ENCODE assay signal across 10 cellular contexts in genomic region chr6:14396826-14397517, GRCh38.
A peak's percentile ranks its signal among the peaks of the same experiment; 100 is the strongest.
DNase-seq lines count a peak whose midpoint lies in the region; ATAC-seq, FAIRE-seq and TF ChIP-seq lines count a peak whose summit lies in the region.
"Had no signal": no experiment of that assay in that cellular context is flagged by ENCODE, and none has a peak within 500 bp of the region (broad histone marks: within the 10 kb centered on the region; RNA-seq: fewer than 3 reads in every experiment).

No MANE protein-coding gene starts in this region.

- H3K9me3 Mint-ChIP-seq in nephron progenitor cell: peaks cover 14% of the 10 kb centered on the region
- H3K9me3 Mint-ChIP-seq in Calu3 (ENCODE audit: low read depth, unreplicated experiment): peaks cover 2% of the 10 kb centered on the region

- intact Hi-C loops in Calu3 (cut with micrococcal nuclease; ENCODE audit: unreplicated experiment): no loop called here
- intact Hi-C loops in lower leg skin (cut with DNase I; ENCODE audit: low total_unique reads): no loop called here

- 54 to 59% methylated on average over 12 of the region's 12 CpGs for WGBS in lower leg skin, 2 donors

- ATAC-seq in HG03432 (IDR thresholded peaks at IDR 0.05; ENCODE audit: unreplicated experiment) (peak; percentile 57), GM19328 (IDR thresholded peaks at IDR 0.05; ENCODE audit: unreplicated experiment) (no peak)

- no peak for FAIRE-seq in bronchial epithelial cell (lab: Jason Lieb, UNC)
- FAIRE-seq: TTC549 had no signal

- H3K4me3 ChIP-seq in bronchial epithelial cell (ENCODE audit: low read depth, low read length) (no peak overlapping the region), lower leg skin (ENCODE audit: low read depth, poor library complexity, severe bottlenecking) (no peak overlapping the region)

- no TSS peak for BruUV-seq in Calu3 (replicated peaks; lab: Mats Ljungman, UMichigan)

- H3K27ac Mint-ChIP-seq in nephron progenitor cell (no peak overlapping the region), Calu3 (ENCODE audit: unreplicated experiment) (no peak overlapping the region)

- H3K27me3 ChIP-seq in bronchial epithelial cell (ENCODE audit: control insufficient read depth, insufficient read depth, low read length): no peaks in the 10 kb centered on the region
- H3K27me3 ChIP-seq: neutrophil had no signal

- H3K27me3 Mint-ChIP-seq in nephron progenitor cell (ENCODE audit: low read depth, poor library complexity) (peaks cover 4% of the 10 kb centered on the region), Calu3 (ENCODE audit: unreplicated experiment) (no peaks in the 10 kb centered on the region)

- TF ChIP-seq CTCF in bronchial epithelial cell (IDR thresholded peaks at IDR 0.05; ENCODE audit: insufficient read depth, low read length, severe bottlenecking) (peak; percentile 16), nephron progenitor cell (IDR thresholded peaks at IDR 0.05) (peak; percentile 27), Calu3 (IDR thresholded peaks at IDR 0.05; ENCODE audit: unreplicated experiment) (no peak), lower leg skin (IDR thresholded peaks at IDR 0.05) (no peak)

- DNase-seq in EH (ENCODE audit: low read depth) (peak; percentile 13), bronchial epithelial cell (ENCODE audit: low read depth) (peak; percentile 63), nephron progenitor cell (peak; percentile 45), mucosa of gallbladder (ENCODE audit: low spot score) (no peak), Calu3 (no peak), lower leg skin (ENCODE audit: low spot score in 2 of 2) (no peak)

- H3K36me3 ChIP-seq in bronchial epithelial cell (ENCODE audit: control insufficient read depth, insufficient read depth, low read length): no peaks in the 10 kb centered on the region
- H3K36me3 ChIP-seq: neutrophil had no signal

- no peaks in the 10 kb centered on the region for H3K36me3 Mint-ChIP-seq in nephron progenitor cell (ENCODE audit: low read depth)
- H3K36me3 Mint-ChIP-seq in Calu3 (ENCODE audit: insufficient read depth, unreplicated experiment): no peaks in the 10 kb centered on the region

- CTCF ChIA-PET in Calu3 (lab: Charles Lee): no interaction called here

- no peak for TF ChIP-seq POLR2A in lower leg skin (IDR thresholded peaks at IDR 0.05)

- peaks cover 26% of the 10 kb centered on the region for H3K4me1 Mint-ChIP-seq in nephron progenitor cell
- H3K4me1 Mint-ChIP-seq in Calu3 (ENCODE audit: low read depth, unreplicated experiment): no peaks in the 10 kb centered on the region

- peak overlapping the region; percentile 23 for H3K4me3 Mint-ChIP-seq in nephron progenitor cell
- no peak overlapping the region for H3K4me3 Mint-ChIP-seq in Calu3 (ENCODE audit: low read depth, unreplicated experiment)

Comparison
In these comparisons a context has a peak if more than half of its experiments do, and no peak if none do; other contexts are left out.
1. DNase-seq: peak in EH (single experiment), bronchial epithelial cell (single experiment) and nephron progenitor cell (single experiment); none in mucosa of gallbladder (single experiment), Calu3 (single experiment) and lower leg skin (0 of 2).
2. CTCF ChIP-seq: peak in bronchial epithelial cell (single experiment) and nephron progenitor cell (single experiment); none in Calu3 (single experiment) and lower leg skin (0 of 3).